ENCODE assay signal across 19 cellular contexts in the genomic region with DNA sequence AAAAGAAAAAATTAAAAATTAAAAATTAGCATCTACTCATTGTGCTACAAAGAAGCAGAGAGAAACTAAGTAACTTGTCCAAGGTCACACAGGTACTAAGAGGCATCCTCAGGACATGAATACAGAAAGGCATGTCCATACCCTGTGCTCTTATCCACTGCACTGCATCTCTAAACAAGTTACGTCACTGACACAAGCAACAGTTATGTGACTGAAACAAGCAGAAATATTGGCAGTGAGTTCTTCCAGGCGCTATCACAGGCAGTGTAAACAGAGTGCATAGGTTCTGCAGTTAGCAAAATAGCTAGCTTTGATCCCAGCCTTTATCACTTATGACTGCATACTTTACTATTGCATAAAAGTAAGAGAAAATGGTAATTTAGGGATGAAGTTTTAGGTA. TPM values are rescaled to one million over a fixed set of nuclear protein-coding genes. Genes with fewer than 3 reads are reported as not detected.
"Had no signal": no experiment of that assay in that cellular context is flagged by ENCODE, and none has a peak within 500 bp of the region (broad histone marks: within the 10 kb centered on the region; RNA-seq: fewer than 3 reads in every experiment).

No MANE protein-coding gene starts in this region.

- H3K27ac ChIP-seq: adrenal gland, left lung, sigmoid colon, transverse colon, WERI-Rb-1 had no signal

- H3K9me3 ChIP-seq: adrenal gland, left lung, sigmoid colon, transverse colon had no signal

- ATAC-seq: activated naive CD4-positive, alpha-beta T cell treated with anti-CD3 and anti-CD28 coated beads, Interleukin-2, amount 50 U/mL, for 72 hours; esophagus mucosa; left lung; stimulated activated naive CD8-positive, alpha-beta T cell treated with anti-CD3 and anti-CD28 coated beads, Interleukin-15, Interleukin-2, amounts not matched to agents 100 U/mL and 50 U/mL, for 24 hours had no signal

- H3K36me3 ChIP-seq: adrenal gland, left lung, sigmoid colon, transverse colon, WERI-Rb-1 had no signal

- H3K4me1 ChIP-seq: transverse colon had no signal

- DNase-seq: activated CD4-positive, alpha-beta T cell treated with anti-CD3 and anti-CD28 coated beads for 1 hour; activated CD4-positive, alpha-beta T cell treated with anti-CD3 and anti-CD28 coated beads, Interleukin-2, amount 50 U/mL, for 48 hours; activated gamma-delta T cell treated with Interleukin-2 at 50 U/mL for 16 hours; activated T-cell treated with anti-CD3 and anti-CD28 coated beads for 4 hours; adrenal gland; cerebellar nuclear complex; effector CD4-positive, alpha-beta T cell; foreskin fibroblast; hippocampal formation; left lung; midbrain; sigmoid colon; stimulated activated naive CD8-positive, alpha-beta T cell treated with anti-CD3 and anti-CD28 coated beads, Interleukin-15, Interleukin-2, amounts not matched to agents 100 U/mL and 50 U/mL, for 24 hours; substantia nigra; transverse colon; WERI-Rb-1 had no signal

- H3K4me3 ChIP-seq: adrenal gland, left lung, sigmoid colon, transverse colon had no signal

- H3K27me3 ChIP-seq: adrenal gland, sigmoid colon had no signal

RNA-seq across cellular contexts. Expression of a gene that starts 7.9 kb away (rescaled TPM):
- total RNA-seq: activated naive CD4-positive, alpha-beta T cell treated with anti-CD3 and anti-CD28 coated beads, Interleukin-2, amount 50 U/mL, for 72 hours; activated T-helper 1 cell treated with anti-CD3 and anti-CD28 coated beads, Interleukin-12 subunit alpha, Interleukin-12 subunit beta, Interleukin-2, Interleukin-4 antibody, amounts not matched to agents 30 ng/mL and 10 ng/mL and 1 ng/mL, durations not matched to agents 14 hours and 24 hours and 36 hours had no signal
